8 cellular contexts compared by ENCODE assay signal in genomic region chr17:17781591-17782424, GRCh38. TPM values are rescaled to one million over a fixed set of nuclear protein-coding genes. Genes with fewer than 3 reads are reported as not detected.
DNase-seq lines count a peak whose midpoint lies in the region; ATAC-seq and TF ChIP-seq lines count a peak whose summit lies in the region.

No MANE protein-coding gene starts in this region.

- peaks cover 21% of the 10 kb centered on the region for H3K79me2 ChIP-seq in osteoblast (ENCODE audit: insufficient read depth, low read length)

- H3K27me3 ChIP-seq in osteoblast (ENCODE audit: insufficient read depth, low read length): no peaks in the 10 kb centered on the region

- no peak overlapping the region for H3K27ac Mint-ChIP-seq in activated naive CD8-positive, alpha-beta T cell treated with anti-CD3 and anti-CD28 coated beads, Interleukin-2, amount 50 U/mL, for 24 hours

- H3K4me1 Mint-ChIP-seq in activated naive CD8-positive, alpha-beta T cell treated with anti-CD3 and anti-CD28 coated beads, Interleukin-2, amount 50 U/mL, for 24 hours: peaks cover 22% of the 10 kb centered on the region

- H3K4me3 Mint-ChIP-seq in activated naive CD8-positive, alpha-beta T cell treated with anti-CD3 and anti-CD28 coated beads, Interleukin-2, amount 50 U/mL, for 24 hours: peak overlapping the region; percentile 21

- H3K4me3 ChIP-seq in osteoblast (ENCODE audit: insufficient read depth, low read length): peak overlapping the region; percentile 67

- no peaks in the 10 kb centered on the region for H3K9me3 ChIP-seq in osteoblast (ENCODE audit: low read depth, low read length)

- no peaks in the 10 kb centered on the region for H3K9me3 Mint-ChIP-seq in activated naive CD8-positive, alpha-beta T cell treated with anti-CD3 and anti-CD28 coated beads, Interleukin-2, amount 50 U/mL, for 24 hours

- intact Hi-C loops in Right ventricle myocardium superior (cut with DNase I): no loop called here

- H3K4me2 ChIP-seq in osteoblast (ENCODE audit: insufficient read depth, low read length): peak overlapping the region; percentile 74

- no peaks in the 10 kb centered on the region for H3K36me3 ChIP-seq in osteoblast (ENCODE audit: insufficient read depth, low read length)

- H3K27me3 Mint-ChIP-seq in activated naive CD8-positive, alpha-beta T cell treated with anti-CD3 and anti-CD28 coated beads, Interleukin-2, amount 50 U/mL, for 24 hours: peaks cover 10% of the 10 kb centered on the region

- H2AFZ ChIP-seq in osteoblast (ENCODE audit: low read length): no peak overlapping the region

- H4K20me1 ChIP-seq in osteoblast (ENCODE audit: insufficient read depth, low read length): peaks cover 73% of the 10 kb centered on the region

- H3K36me3 Mint-ChIP-seq in activated naive CD8-positive, alpha-beta T cell treated with anti-CD3 and anti-CD28 coated beads, Interleukin-2, amount 50 U/mL, for 24 hours (ENCODE audit: low read depth): no peaks in the 10 kb centered on the region

- DNase-seq in NCI-H2081 (lab: John Stamatoyannopoulos, UW): peak; percentile 83 to 85
- DNase-seq in NCI-H2081 treated with DMSO at 0.1 percent for 48 hours (lab: John Stamatoyannopoulos, UW): no peak
- peak; percentile 52 for DNase-seq in NCI-H748 treated with DMSO at 0.1 percent for 48 hours (lab: John Stamatoyannopoulos, UW)
- peak; percentile 31 for DNase-seq in activated naive CD8-positive, alpha-beta T cell treated with anti-CD3 and anti-CD28 coated beads, Interleukin-2, amount 50 U/mL, for 24 hours
- DNase-seq in Right ventricle myocardium superior: peak; percentile 86
- DNase-seq in osteoblast (ENCODE audit: insufficient read length, low spot score, missing footprints): no peak

- no peak for ATAC-seq in activated naive CD8-positive, alpha-beta T cell treated with anti-CD3 and anti-CD28 coated beads, Interleukin-2, amount 50 U/mL, for 24 hours
- peak; percentile 75 for ATAC-seq in Right ventricle myocardium superior (ENCODE audit: poor library complexity)
- ATAC-seq in HG02588 (IDR thresholded peaks at IDR 0.05; ENCODE audit: unreplicated experiment): no peak
- ATAC-seq in HG03280 (IDR thresholded peaks at IDR 0.05; ENCODE audit: unreplicated experiment): no peak

- no peak overlapping the region for H3K27ac ChIP-seq in osteoblast (ENCODE audit: low read depth, low read length)

- peaks cover 22% of the 10 kb centered on the region for H3K4me1 ChIP-seq in osteoblast (ENCODE audit: insufficient read depth, low read length)

- TF ChIP-seq CTCF in osteoblast (IDR thresholded peaks at IDR 0.05; ENCODE audit: extremely low read depth, low read depth, low read length): no peak

RNA-seq across cellular contexts. Expression of gene SREBF1, which starts 55.0 kb away (rescaled TPM):
- 14.7 TPM for total RNA-seq in Right ventricle myocardium superior
- total RNA-seq in osteoblast: 115 and 133 TPM in 2 replicates

Comparison
In these comparisons a context has a peak if more than half of its experiments do, and no peak if none do; other contexts are left out.
1. DNase-seq: peak in NCI-H2081 (2 of 2), NCI-H748 treated with DMSO at 0.1 percent for 48 hours (single experiment), activated naive CD8-positive, alpha-beta T cell treated with anti-CD3 and anti-CD28 coated beads, Interleukin-2, amount 50 U/mL, for 24 hours (single experiment) and Right ventricle myocardium superior (single experiment); none in NCI-H2081 treated with DMSO at 0.1 percent for 48 hours (single experiment) and osteoblast (single experiment).